Comparison of ENCODE assay signal across 23 cellular contexts in genomic region chr20:9156529-9157280, GRCh38.
DNase-seq lines count a peak whose midpoint lies in the region; ATAC-seq, FAIRE-seq and TF ChIP-seq lines count a peak whose summit lies in the region.
"Had no signal": no experiment of that assay in that cellular context is flagged by ENCODE, and none has a peak within 500 bp of the region (broad histone marks: within the 10 kb centered on the region; RNA-seq: fewer than 3 reads in every experiment).

No MANE protein-coding gene starts in this region.

- H3K27me3 ChIP-seq in left ventricle myocardium inferior (ENCODE audit: low read depth) (no peaks in the 10 kb centered on the region), adipocyte (replicated peaks; ENCODE audit: control insufficient read depth, insufficient read depth, low read length) (no peaks in the 10 kb centered on the region), thyroid gland (no peaks in the 10 kb centered on the region)
- H3K27me3 ChIP-seq: BE2C, Peyer's patch had no signal

- H3K9ac ChIP-seq in adipocyte (ENCODE audit: low read length), result no peak overlapping the region

- H3K4me3 ChIP-seq in left ventricle myocardium inferior, result no peak overlapping the region
- no peak overlapping the region for H3K4me3 ChIP-seq in adipocyte (ENCODE audit: low read length)
- no peak overlapping the region for H3K4me3 ChIP-seq in thyroid gland (replicated peaks in 1 of 3)
- no peak overlapping the region for H3K4me3 ChIP-seq in foreskin fibroblast (ENCODE audit: low read depth in 1 of 2, low read length in 2 of 2)
- H3K4me3 ChIP-seq: GM23338, Peyer's patch had no signal

- 33 to 38% methylated on average over 4 of the region's 4 CpGs for WGBS in thyroid gland, 2 donors

- H3K36me3 ChIP-seq in left ventricle myocardium inferior (no peaks in the 10 kb centered on the region), adipocyte (ENCODE audit: control insufficient read depth, insufficient read depth, low read length, severe bottlenecking) (no peaks in the 10 kb centered on the region), thyroid gland (no peaks in the 10 kb centered on the region)
- H3K36me3 ChIP-seq: Peyer's patch had no signal

- DNase-seq in left ventricle myocardium inferior, result no peak
- DNase-seq in left cardiac atrium, result no peak
- peak; percentile 19 for DNase-seq in adipocyte (ENCODE audit: low read depth)
- DNase-seq in thyroid gland, result peak; percentile 71 to 79
- no peak for DNase-seq in SIG-M5 treated with dmso at 0.1 percent for 504 hours (lab: John Stamatoyannopoulos, UW; ENCODE audit: unreplicated experiment)
- DNase-seq in foreskin fibroblast, result no peak
- DNase-seq in stimulated activated CD4-positive, alpha-beta T cell treated with anti-CD3 and anti-CD28 coated beads, Interleukin-2, amount 100 ng/mL, for 24 hours, result no peak
- DNase-seq: BE2C; Calu3; CD4-positive, alpha-beta memory T cell; DMS53; EL; HCEC 1CT; NCI-H1105; NCI-H2081; NCI-H748 treated with DMSO at 0.1 percent for 48 hours; NK-92 treated with Interleukin-12 subunit alpha and Interleukin-12 subunit beta, amount 100 ng/mL, for 24 hours; Peyer's patch had no signal

- FAIRE-seq in islet of Langerhans (lab: Jason Lieb, UNC), result peak; percentile 58
- FAIRE-seq: GM12891, GM18507 had no signal

- TF ChIP-seq POLR2A in thyroid gland (IDR thresholded peaks at IDR 0.05), result no peak

- H3K27ac ChIP-seq in left ventricle myocardium inferior (replicated peaks), result peak overlapping the region; percentile 9
- H3K27ac ChIP-seq in thyroid gland, result peak overlapping the region; percentile 32 to 68 (median 57)
- H3K27ac ChIP-seq: Peyer's patch had no signal

- intact Hi-C loops in left ventricle myocardium inferior (cut with micrococcal nuclease) (no loop called here), left cardiac atrium (cut with DNase I) (no loop called here), thyroid gland (cut with DNase I) (no loop called here)

- no peak for TF ChIP-seq CTCF in left ventricle myocardium inferior (IDR thresholded peaks at IDR 0.05; ENCODE audit: borderline replicate concordance)
- no peak for TF ChIP-seq CTCF in thyroid gland (IDR thresholded peaks at IDR 0.05)
- no peak for TF ChIP-seq CTCF in foreskin fibroblast (IDR thresholded peaks at IDR 0.05; ENCODE audit: low read depth, low read length)

- H3K4me1 ChIP-seq in left ventricle myocardium inferior, result peaks cover 33% of the 10 kb centered on the region
- peaks cover 11% of the 10 kb centered on the region for H3K4me1 ChIP-seq in adipocyte (ENCODE audit: control insufficient read depth, insufficient read depth, low read length)
- peaks cover 26 to 30% of the 10 kb centered on the region in 2 donors for H3K4me1 ChIP-seq in thyroid gland
- H3K4me1 ChIP-seq: Peyer's patch had no signal

- ATAC-seq in left cardiac atrium, result no peak
- ATAC-seq: GM23338, Right ventricle myocardium inferior had no signal

- peaks cover 9% of the 10 kb centered on the region for H3K9me3 ChIP-seq in left ventricle myocardium inferior (replicated peaks)
- no peaks in the 10 kb centered on the region for H3K9me3 ChIP-seq in adipocyte (ENCODE audit: control insufficient read depth, low read length)
- H3K9me3 ChIP-seq in thyroid gland, result no peaks in the 10 kb centered on the region
- H3K9me3 ChIP-seq: BE2C had no signal

Comparison
In these comparisons a context has a peak if more than half of its experiments do, and no peak if none do; other contexts are left out.
1. DNase-seq: peak in adipocyte (single experiment) and thyroid gland (2 of 2); none in left ventricle myocardium inferior (single experiment), left cardiac atrium (single experiment), SIG-M5 treated with dmso at 0.1 percent for 504 hours (single experiment), foreskin fibroblast (0 of 2) and stimulated activated CD4-positive, alpha-beta T cell treated with anti-CD3 and anti-CD28 coated beads, Interleukin-2, amount 100 ng/mL, for 24 hours (0 of 2).